Comparison of ENCODE assay signal across 11 cellular contexts in the genomic region with DNA sequence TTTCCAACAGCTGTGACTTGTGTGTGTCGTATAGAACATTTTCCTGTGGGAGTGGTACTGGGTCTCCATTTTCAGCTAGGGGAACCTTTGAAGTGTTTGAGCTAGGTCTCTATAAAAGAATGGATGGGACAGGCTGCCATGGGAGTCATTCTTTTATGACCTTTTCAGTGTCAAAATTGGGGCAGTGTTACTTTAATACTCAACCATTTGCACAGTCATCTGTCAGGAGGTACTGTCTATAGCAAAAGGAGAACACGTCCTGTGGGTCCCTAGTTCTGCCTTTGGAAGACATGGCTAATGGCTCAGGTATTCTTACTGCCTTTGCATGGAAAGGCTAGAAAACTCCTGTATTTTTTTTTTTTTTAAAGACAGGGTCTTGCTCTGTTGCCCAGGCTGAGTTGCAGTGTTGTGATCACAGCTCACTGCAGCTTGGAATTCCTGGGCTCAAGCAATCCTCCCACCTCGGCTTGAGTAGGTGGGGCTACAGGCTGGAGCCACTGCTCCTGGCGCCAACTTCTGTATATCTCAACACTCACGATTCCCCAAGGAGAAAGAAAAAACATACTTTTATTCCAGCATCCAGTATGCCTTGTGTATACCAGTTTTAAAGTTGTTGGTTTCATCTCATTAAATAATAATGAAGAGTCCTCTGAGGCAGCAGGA. TPM values are rescaled to one million over a fixed set of nuclear protein-coding genes. Genes with fewer than 3 reads are reported as not detected.
A peak's percentile ranks its signal among the peaks of the same experiment; 100 is the strongest.
DNase-seq lines count a peak whose midpoint lies in the region; ATAC-seq, FAIRE-seq and TF ChIP-seq lines count a peak whose summit lies in the region.
"Had no signal": no experiment of that assay in that cellular context is flagged by ENCODE, and none has a peak within 500 bp of the region (broad histone marks: within the 10 kb centered on the region; RNA-seq: fewer than 3 reads in every experiment).

No MANE protein-coding gene starts in this region.

- H2AFZ ChIP-seq in keratinocyte (ENCODE audit: control insufficient read depth, low read length) = no peak overlapping the region

- peak overlapping the region; percentile 100 for H3K27ac Mint-ChIP-seq in activated T-helper 1 cell treated with anti-CD3 and anti-CD28 coated beads, Interleukin-12 subunit alpha, Interleukin-12 subunit beta, Interleukin-2, Interleukin-4 antibody, amounts not matched to agents 30 ng/mL and 10 ng/mL and 1 ng/mL, durations not matched to agents 14 hours and 24 hours and 36 hours
- peak overlapping the region; percentile 100 for H3K27ac Mint-ChIP-seq in type B pancreatic cell

- peak overlapping the region; percentile 76 for H3K4me2 ChIP-seq in keratinocyte (ENCODE audit: control insufficient read depth, extremely low read depth, insufficient read depth, low read depth, low read length)

- peaks cover 2% of the 10 kb centered on the region for H3K27me3 Mint-ChIP-seq in activated T-helper 1 cell treated with anti-CD3 and anti-CD28 coated beads, Interleukin-12 subunit alpha, Interleukin-12 subunit beta, Interleukin-2, Interleukin-4 antibody, amounts not matched to agents 30 ng/mL and 10 ng/mL and 1 ng/mL, durations not matched to agents 14 hours and 24 hours and 36 hours (ENCODE audit: insufficient read depth)
- H3K27me3 Mint-ChIP-seq in type B pancreatic cell = peaks cover 4% of the 10 kb centered on the region

- dilution Hi-C loops in keratinocyte (cut with MboI; ENCODE audit: extremely low pct_ligation_motif_present, low sequenced_read_pairs) = no loop called here

- peak overlapping the region; percentile 99 for H3K27ac ChIP-seq in cardiac muscle cell
- peak overlapping the region; percentile 97 for H3K27ac ChIP-seq in keratinocyte (ENCODE audit: control insufficient read depth, insufficient read depth, low read length)

- H3K4me3 Mint-ChIP-seq in activated T-helper 1 cell treated with anti-CD3 and anti-CD28 coated beads, Interleukin-12 subunit alpha, Interleukin-12 subunit beta, Interleukin-2, Interleukin-4 antibody, amounts not matched to agents 30 ng/mL and 10 ng/mL and 1 ng/mL, durations not matched to agents 14 hours and 24 hours and 36 hours = peak overlapping the region; percentile 97
- peak overlapping the region; percentile 100 for H3K4me3 Mint-ChIP-seq in type B pancreatic cell

- H3K9ac ChIP-seq in keratinocyte (ENCODE audit: control insufficient read depth, extremely low read depth, insufficient read depth, low read length) = peak overlapping the region; percentile 99

- no peaks in the 10 kb centered on the region for H3K9me3 Mint-ChIP-seq in activated T-helper 1 cell treated with anti-CD3 and anti-CD28 coated beads, Interleukin-12 subunit alpha, Interleukin-12 subunit beta, Interleukin-2, Interleukin-4 antibody, amounts not matched to agents 30 ng/mL and 10 ng/mL and 1 ng/mL, durations not matched to agents 14 hours and 24 hours and 36 hours
- H3K9me3 Mint-ChIP-seq in type B pancreatic cell = no peaks in the 10 kb centered on the region

- H3K9me3 ChIP-seq in cardiac muscle cell (ENCODE audit: low read depth) (no peaks in the 10 kb centered on the region), keratinocyte (ENCODE audit: control insufficient read depth, low read depth, low read length) (no peaks in the 10 kb centered on the region)
- H3K9me3 ChIP-seq: left lung had no signal

- TF ChIP-seq CTCF in cardiac muscle cell (IDR thresholded peaks at IDR 0.05; ENCODE audit: low read depth, low read length) (no peak), keratinocyte (optimal IDR thresholded peaks at IDR 0.05 in 1 of 3, IDR thresholded peaks at IDR 0.05 in 1 of 3, conservative IDR thresholded peaks at IDR 0.05 in 1 of 3; ENCODE audit: extremely low read depth in 1 of 3, insufficient read depth in 2 of 3, low read length in 3 of 3) (no peak), type B pancreatic cell (conservative IDR thresholded peaks at IDR 0.05) (no peak)

- H3K27me3 ChIP-seq in cardiac muscle cell (no peaks in the 10 kb centered on the region), keratinocyte (ENCODE audit: control insufficient read depth, extremely low read depth, insufficient read depth, low read length) (no peaks in the 10 kb centered on the region)
- H3K27me3 ChIP-seq: left lung had no signal

- peaks cover 42% of the 10 kb centered on the region for H3K79me2 ChIP-seq in keratinocyte (ENCODE audit: control insufficient read depth, insufficient read depth, low read length)

- peak in 1 of 2 donors; percentile 79 for DNase-seq in cardiac muscle cell (ENCODE audit: low read depth in 1 of 2, low spot score in 1 of 2)
- no peak for DNase-seq in cardiac septum (ENCODE audit: low spot score)
- no peak for DNase-seq in activated T-helper 1 cell treated with anti-CD3 and anti-CD28 coated beads, Interleukin-12 subunit alpha, Interleukin-12 subunit beta, Interleukin-2, Interleukin-4 antibody, amounts not matched to agents 30 ng/mL and 10 ng/mL and 1 ng/mL, durations not matched to agents 14 hours and 24 hours and 36 hours (ENCODE audit: low spot score)
- no peak for DNase-seq in keratinocyte (ENCODE audit: low read depth, low spot score)
- DNase-seq in type B pancreatic cell (ENCODE audit: extremely low spot score, unreplicated experiment) = no peak
- DNase-seq in islet precursor cell = no peak
- DNase-seq in NCI-H187 treated with DMSO at 0.1 percent for 48 hours (lab: John Stamatoyannopoulos, UW) = no peak
- DNase-seq: activated effector memory CD4-positive, alpha-beta T cell treated with Interleukin-2 at 50 U/mL for 16 hours; NCI-H146 had no signal

- H4K20me1 ChIP-seq in keratinocyte (ENCODE audit: control insufficient read depth, extremely low read depth, insufficient read depth, low read length) = peaks cover 26% of the 10 kb centered on the region

- H3K36me3 Mint-ChIP-seq in activated T-helper 1 cell treated with anti-CD3 and anti-CD28 coated beads, Interleukin-12 subunit alpha, Interleukin-12 subunit beta, Interleukin-2, Interleukin-4 antibody, amounts not matched to agents 30 ng/mL and 10 ng/mL and 1 ng/mL, durations not matched to agents 14 hours and 24 hours and 36 hours (ENCODE audit: low read depth) = peaks cover 52% of the 10 kb centered on the region
- peaks cover 40% of the 10 kb centered on the region for H3K36me3 Mint-ChIP-seq in type B pancreatic cell

- intact Hi-C loops in cardiac septum (cut with DNase I) = loop anchor here (5.0 kb wide), 2 partner anchors 176 to 346 kb away; no protein-coding TSS in a partner anchor
- intact Hi-C loops in activated T-helper 1 cell treated with anti-CD3 and anti-CD28 coated beads, Interleukin-12 subunit alpha, Interleukin-12 subunit beta, Interleukin-2, Interleukin-4 antibody, amounts not matched to agents 30 ng/mL and 10 ng/mL and 1 ng/mL, durations not matched to agents 14 hours and 24 hours and 36 hours (cut with micrococcal nuclease) = no loop called here

- H3K4me1 Mint-ChIP-seq in activated T-helper 1 cell treated with anti-CD3 and anti-CD28 coated beads, Interleukin-12 subunit alpha, Interleukin-12 subunit beta, Interleukin-2, Interleukin-4 antibody, amounts not matched to agents 30 ng/mL and 10 ng/mL and 1 ng/mL, durations not matched to agents 14 hours and 24 hours and 36 hours (ENCODE audit: low read depth) = peaks cover 51% of the 10 kb centered on the region
- H3K4me1 Mint-ChIP-seq in type B pancreatic cell (ENCODE audit: unreplicated experiment) = peaks cover 36% of the 10 kb centered on the region

- FAIRE-seq in keratinocyte (lab: Jason Lieb, UNC) = no peak

- ATAC-seq in GM18519 (IDR thresholded peaks at IDR 0.05; ENCODE audit: low FRiP score, unreplicated experiment) = no peak
- ATAC-seq: left lung had no signal

- H3K4me3 ChIP-seq in cardiac muscle cell = no peak overlapping the region
- no peak overlapping the region for H3K4me3 ChIP-seq in keratinocyte (ENCODE audit: control insufficient read depth in 2 of 3, extremely low read depth in 1 of 3, insufficient read depth in 2 of 3, low read depth in 1 of 3, low read length in 3 of 3)

- H3K36me3 ChIP-seq in cardiac muscle cell = peaks cover 45% of the 10 kb centered on the region
- H3K36me3 ChIP-seq in keratinocyte (ENCODE audit: control insufficient read depth in 2 of 2, extremely low read depth in 1 of 2, insufficient read depth in 2 of 2, low read length in 2 of 2) = peaks cover 29 to 47% of the 10 kb centered on the region in 2 experiments

- H3K4me1 ChIP-seq in cardiac muscle cell (ENCODE audit: low read depth) (peaks cover 25% of the 10 kb centered on the region), keratinocyte (ENCODE audit: control insufficient read depth, extremely low read depth, insufficient read depth, low read length) (peaks cover 20% of the 10 kb centered on the region)

- H3K9me1 ChIP-seq in keratinocyte (ENCODE audit: control insufficient read depth, extremely low read depth, insufficient read depth, low read length) = no peaks in the 10 kb centered on the region

RNA-seq across cellular contexts. Expression of a gene that starts 2.1 kb away (rescaled TPM):
- 283 and 375 TPM in 2 replicates for total RNA-seq in cardiac muscle cell
- polyA plus RNA-seq in cardiac muscle cell = 194 and 203 TPM in 2 replicates
- total RNA-seq in cardiac septum = 177 TPM
- total RNA-seq in activated T-helper 1 cell treated with anti-CD3 and anti-CD28 coated beads, Interleukin-12 subunit alpha, Interleukin-12 subunit beta, Interleukin-2, Interleukin-4 antibody, amounts not matched to agents 30 ng/mL and 10 ng/mL and 1 ng/mL, durations not matched to agents 14 hours and 24 hours and 36 hours = 387 and 390 TPM in 2 replicates
- polyA plus RNA-seq in keratinocyte = 590 to 629 TPM (median 597 TPM) in 3 replicates
- 405 TPM for polyA plus RNA-seq in keratinocyte (2011; ENCODE audit: low read depth)
- polyA plus RNA-seq in keratinocyte (2011; cell fraction: cytosol; rRNA removed) = 667 and 669 TPM in 2 replicates
- 723 and 754 TPM in 2 replicates for polyA plus RNA-seq in keratinocyte (2011; cell fraction: nucleus; rRNA removed)
- 334 and 628 TPM in 2 replicates for polyA plus RNA-seq in keratinocyte (2012; ENCODE audit: low replicate concordance)
- polyA minus RNA-seq in keratinocyte = 96.8 to 185 TPM (median 173 TPM) in 3 replicates
- 150 TPM for polyA minus RNA-seq in keratinocyte (2011; cell fraction: cytosol; rRNA and poly(A)+ RNA removed)
- polyA minus RNA-seq in keratinocyte (2011; cell fraction: nucleus; rRNA and poly(A)+ RNA removed) = 73.9 and 83.2 TPM in 2 replicates
- total RNA-seq in type B pancreatic cell (ENCODE audit: low replicate concordance) = 315 and 398 TPM in 2 replicates

RNA-seq across cellular contexts. Expression of a gene that starts 14.3 kb away (rescaled TPM):
- total RNA-seq in cardiac muscle cell (144 and 169 TPM in 2 replicates), cardiac septum (43.7 TPM), type B pancreatic cell (ENCODE audit: low replicate concordance) (52.3 and 59.1 TPM in 2 replicates)
- polyA plus RNA-seq in cardiac muscle cell (112 and 150 TPM in 2 replicates), keratinocyte (66.1 to 70.7 TPM (median 67.3 TPM) in 3 replicates)
- total RNA-seq in activated T-helper 1 cell treated with anti-CD3 and anti-CD28 coated beads, Interleukin-12 subunit alpha, Interleukin-12 subunit beta, Interleukin-2, Interleukin-4 antibody, amounts not matched to agents 30 ng/mL and 10 ng/mL and 1 ng/mL, durations not matched to agents 14 hours and 24 hours and 36 hours = 98.7 and 101 TPM in 2 replicates
- 91.2 TPM for polyA plus RNA-seq in keratinocyte (2011; ENCODE audit: low read depth)
- 37.2 and 76.5 TPM in 2 replicates for polyA plus RNA-seq in keratinocyte (2011; cell fraction: cytosol; rRNA removed)
- 25.9 and 26.1 TPM in 2 replicates for polyA plus RNA-seq in keratinocyte (2011; cell fraction: nucleus; rRNA removed)
- polyA plus RNA-seq in keratinocyte (2012; ENCODE audit: low replicate concordance) = 52.4 and 75.3 TPM in 2 replicates
- 8.6 to 9.8 TPM (median 8.7 TPM) in 3 replicates for polyA minus RNA-seq in keratinocyte
- 36.4 TPM for polyA minus RNA-seq in keratinocyte (2011; cell fraction: cytosol; rRNA and poly(A)+ RNA removed)
- 6.0 and 6.7 TPM in 2 replicates for polyA minus RNA-seq in keratinocyte (2011; cell fraction: nucleus; rRNA and poly(A)+ RNA removed)

RNA-seq across cellular contexts. Expression of a gene that starts 16.2 kb away (rescaled TPM):
- total RNA-seq in cardiac muscle cell (27.2 and 31.2 TPM in 2 replicates), cardiac septum (19.4 TPM), type B pancreatic cell (ENCODE audit: low replicate concordance) (35.0 and 35.5 TPM in 2 replicates)
- polyA plus RNA-seq in cardiac muscle cell (29.1 and 33.7 TPM in 2 replicates), keratinocyte (13.8 to 27.6 TPM (median 18.4 TPM) in 3 replicates)
- total RNA-seq in activated T-helper 1 cell treated with anti-CD3 and anti-CD28 coated beads, Interleukin-12 subunit alpha, Interleukin-12 subunit beta, Interleukin-2, Interleukin-4 antibody, amounts not matched to agents 30 ng/mL and 10 ng/mL and 1 ng/mL, durations not matched to agents 14 hours and 24 hours and 36 hours = 59.4 and 60.2 TPM in 2 replicates
- polyA plus RNA-seq in keratinocyte (2011; ENCODE audit: low read depth) = 6.3 TPM
- polyA plus RNA-seq in keratinocyte (2011; cell fraction: cytosol; rRNA removed) = 22.8 and 24.0 TPM in 2 replicates
- 23.9 and 24.4 TPM in 2 replicates for polyA plus RNA-seq in keratinocyte (2011; cell fraction: nucleus; rRNA removed)
- polyA plus RNA-seq in keratinocyte (2012; ENCODE audit: low replicate concordance) = 13.7 and 26.1 TPM in 2 replicates
- 22.7 to 51.9 TPM (median 30.8 TPM) in 3 replicates for polyA minus RNA-seq in keratinocyte
- 26.7 TPM for polyA minus RNA-seq in keratinocyte (2011; cell fraction: cytosol; rRNA and poly(A)+ RNA removed)
- 20.7 and 28.1 TPM in 2 replicates for polyA minus RNA-seq in keratinocyte (2011; cell fraction: nucleus; rRNA and poly(A)+ RNA removed)

RNA-seq across cellular contexts. Expression of a gene that starts 52.3 kb away (rescaled TPM):
- total RNA-seq in cardiac muscle cell (0.14 and 0.24 TPM in 2 replicates), cardiac septum (0.03 TPM), type B pancreatic cell (ENCODE audit: low replicate concordance) (0.60 and 1.1 TPM in 2 replicates)
- polyA plus RNA-seq in cardiac muscle cell (0.04 and 0.47 TPM in 2 replicates), keratinocyte (not detected in 3 replicates)
- total RNA-seq in activated T-helper 1 cell treated with anti-CD3 and anti-CD28 coated beads, Interleukin-12 subunit alpha, Interleukin-12 subunit beta, Interleukin-2, Interleukin-4 antibody, amounts not matched to agents 30 ng/mL and 10 ng/mL and 1 ng/mL, durations not matched to agents 14 hours and 24 hours and 36 hours = 0.02 and 0.03 TPM in 2 replicates
- polyA plus RNA-seq in keratinocyte (2011; ENCODE audit: low read depth) = not detected
- 0.01 TPM in 1 of 2 replicates, not detected in the other for polyA plus RNA-seq in keratinocyte (2011; cell fraction: cytosol; rRNA removed)
- polyA plus RNA-seq in keratinocyte (2011; cell fraction: nucleus; rRNA removed) = 0.01 TPM in 1 of 2 replicates, not detected in the other
- polyA plus RNA-seq in keratinocyte (2012; ENCODE audit: low replicate concordance) = not detected in 2 replicates
- 0.07 TPM in 1 of 3 replicates, not detected in the others for polyA minus RNA-seq in keratinocyte
- not detected for polyA minus RNA-seq in keratinocyte (2011; cell fraction: cytosol; rRNA and poly(A)+ RNA removed)
- polyA minus RNA-seq in keratinocyte (2011; cell fraction: nucleus; rRNA and poly(A)+ RNA removed) = not detected in 2 replicates
